Comparison of ENCODE assay signal across 1 cellular context in genomic region chr12:388547-389137, GRCh38.
TF ChIP-seq lines count a peak whose summit lies in the region.

No MANE protein-coding gene starts in this region.

TF ChIP-seq in HepG2, 621 proteins besides CTCF, POLR2A, EP300 and RAD21 (continued from another document):
- TF ChIP-seq ARID5B (CRISPR knock-in tag; IDR thresholded peaks at IDR 0.05) (0 out of 2 replicates have a peak, but pooled peaks have one; percentile 1), CHD4 (IDR thresholded peaks at IDR 0.05; ENCODE audit: borderline replicate concordance, low read length) (no peak), FOSL2 (CRISPR knock-in tag; IDR thresholded peaks at IDR 0.05) (no peak), CREB1 (IDR thresholded peaks at IDR 0.05) (peak; percentile 80), CREB1 (CRISPR knock-in tag; IDR thresholded peaks at IDR 0.05) (no peak), ZNF550 (CRISPR knock-in tag; IDR thresholded peaks at IDR 0.05; ENCODE audit: borderline replicate concordance) (no peak), ZNF616 (CRISPR knock-in tag; IDR thresholded peaks at IDR 0.05; ENCODE audit: low read depth) (no peak), ZNF292 (CRISPR knock-in tag; IDR thresholded peaks at IDR 0.05; ENCODE audit: borderline replicate concordance, low read depth) (no peak), SP140L (CRISPR knock-in tag; IDR thresholded peaks at IDR 0.05; ENCODE audit: borderline replicate concordance) (0 out of 2 replicates have a peak, but pooled peaks have one; percentile 21), ZNF136 (CRISPR knock-in tag; IDR thresholded peaks at IDR 0.05; ENCODE audit: low read depth) (no peak), MAFG (CRISPR knock-in tag; IDR thresholded peaks at IDR 0.05) (no peak), ZNF841 (CRISPR knock-in tag; IDR thresholded peaks at IDR 0.05; ENCODE audit: borderline replicate concordance) (no peak), MZF1 (CRISPR knock-in tag; IDR thresholded peaks at IDR 0.05; ENCODE audit: borderline replicate concordance) (no peak), CBX2 (IDR thresholded peaks at IDR 0.05; ENCODE audit: low read depth, low read length) (no peak), CBX2 (CRISPR knock-in tag; IDR thresholded peaks at IDR 0.05; ENCODE audit: low read depth) (no peak), SRSF1 (optimal IDR thresholded peaks at IDR 0.05; ENCODE audit: low read depth, low read length) (peak; percentile 93), ZNF691 (CRISPR knock-in tag; IDR thresholded peaks at IDR 0.05; ENCODE audit: borderline replicate concordance, low read depth) (peak; percentile 0; the same call in 1 of the 2 replicates), ZNF619 (CRISPR knock-in tag; IDR thresholded peaks at IDR 0.05) (0 out of 2 replicates have a peak, but pooled peaks have one; percentile 8), ZNF780A (CRISPR knock-in tag; IDR thresholded peaks at IDR 0.05) (no peak), ZNF143 (CRISPR knock-in tag; IDR thresholded peaks at IDR 0.05) (no peak), YY1 (IDR thresholded peaks at IDR 0.05; ENCODE audit: insufficient read depth, insufficient replicate concordance, low read depth, low read length) (peak; percentile 85), ZC3H13 (CRISPR knock-in tag; IDR thresholded peaks at IDR 0.05) (0 out of 2 replicates have a peak, but pooled peaks have one; percentile 19), BCL3 (CRISPR knock-in tag; IDR thresholded peaks at IDR 0.05) (0 out of 2 replicates have a peak, but pooled peaks have one; percentile 11), KLF15 (CRISPR knock-in tag; IDR thresholded peaks at IDR 0.05; ENCODE audit: borderline replicate concordance) (no peak), NPAS2 (CRISPR knock-in tag; IDR thresholded peaks at IDR 0.05; ENCODE audit: borderline replicate concordance) (no peak), EHMT2 (IDR thresholded peaks at IDR 0.05; ENCODE audit: borderline replicate concordance, low read depth, low read length) (no peak), NFYB (CRISPR knock-in tag; IDR thresholded peaks at IDR 0.05) (no peak), BRD4 (CRISPR knock-in tag; IDR thresholded peaks at IDR 0.05) (no peak), ZNF329 (CRISPR knock-in tag; IDR thresholded peaks at IDR 0.05; ENCODE audit: low read depth) (no peak)
- TF ChIP-seq, protein P1, sequence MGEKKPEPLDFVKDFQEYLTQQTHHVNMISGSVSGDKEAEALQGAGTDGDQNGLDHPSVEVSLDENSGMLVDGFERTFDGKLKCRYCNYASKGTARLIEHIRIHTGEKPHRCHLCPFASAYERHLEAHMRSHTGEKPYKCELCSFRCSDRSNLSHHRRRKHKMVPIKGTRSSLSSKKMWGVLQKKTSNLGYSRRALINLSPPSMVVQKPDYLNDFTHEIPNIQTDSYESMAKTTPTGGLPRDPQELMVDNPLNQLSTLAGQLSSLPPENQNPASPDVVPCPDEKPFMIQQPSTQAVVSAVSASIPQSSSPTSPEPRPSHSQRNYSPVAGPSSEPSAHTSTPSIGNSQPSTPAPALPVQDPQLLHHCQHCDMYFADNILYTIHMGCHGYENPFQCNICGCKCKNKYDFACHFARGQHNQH (CRISPR knock-in tag; IDR thresholded peaks at IDR 0.05), result 0 out of 2 replicates have a peak, but pooled peaks have one; percentile 11
